In the genomic region with DNA sequence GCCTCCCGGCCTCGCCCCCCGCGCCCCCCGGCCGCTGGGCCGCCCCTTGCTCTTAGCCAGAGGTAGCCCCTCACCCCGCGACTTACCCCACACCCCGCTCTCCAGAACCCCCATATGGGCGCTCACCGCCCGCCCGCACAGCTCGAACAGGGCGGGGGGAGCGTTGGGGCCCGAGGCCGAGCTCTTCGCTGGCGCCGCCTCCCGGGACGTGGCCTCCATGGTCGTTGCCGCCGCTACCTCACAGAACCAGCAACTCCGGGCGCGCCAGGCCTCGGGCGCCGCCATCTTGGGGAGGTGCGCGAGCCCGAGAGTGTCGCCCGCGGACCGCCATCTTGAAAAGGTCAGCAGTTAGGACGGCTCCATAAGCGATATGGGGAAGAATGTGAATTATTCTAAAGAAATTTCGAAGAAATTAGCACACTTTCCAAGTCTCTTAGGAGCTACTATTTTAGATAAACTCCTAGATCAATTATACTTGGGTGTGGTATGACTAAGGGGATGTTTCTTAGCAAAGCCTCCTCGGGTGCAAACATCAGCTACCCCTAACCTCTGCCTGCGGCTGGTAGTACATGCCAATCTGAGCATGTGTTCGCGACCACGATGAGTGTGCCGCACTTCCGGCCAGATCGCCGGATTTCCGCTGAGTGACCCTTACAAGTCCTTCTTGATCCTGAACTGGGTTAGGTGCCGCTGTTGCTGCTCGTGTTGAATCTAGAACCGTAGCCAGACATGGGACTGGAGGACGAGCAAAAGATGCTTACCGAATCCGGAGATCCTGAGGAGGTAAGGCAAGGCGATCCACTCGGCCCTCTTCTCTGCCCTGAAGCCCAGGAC, we compare ENCODE assay signal across 1 cellular context.
TF ChIP-seq lines count a peak whose summit lies in the region.

A gene with protein sequence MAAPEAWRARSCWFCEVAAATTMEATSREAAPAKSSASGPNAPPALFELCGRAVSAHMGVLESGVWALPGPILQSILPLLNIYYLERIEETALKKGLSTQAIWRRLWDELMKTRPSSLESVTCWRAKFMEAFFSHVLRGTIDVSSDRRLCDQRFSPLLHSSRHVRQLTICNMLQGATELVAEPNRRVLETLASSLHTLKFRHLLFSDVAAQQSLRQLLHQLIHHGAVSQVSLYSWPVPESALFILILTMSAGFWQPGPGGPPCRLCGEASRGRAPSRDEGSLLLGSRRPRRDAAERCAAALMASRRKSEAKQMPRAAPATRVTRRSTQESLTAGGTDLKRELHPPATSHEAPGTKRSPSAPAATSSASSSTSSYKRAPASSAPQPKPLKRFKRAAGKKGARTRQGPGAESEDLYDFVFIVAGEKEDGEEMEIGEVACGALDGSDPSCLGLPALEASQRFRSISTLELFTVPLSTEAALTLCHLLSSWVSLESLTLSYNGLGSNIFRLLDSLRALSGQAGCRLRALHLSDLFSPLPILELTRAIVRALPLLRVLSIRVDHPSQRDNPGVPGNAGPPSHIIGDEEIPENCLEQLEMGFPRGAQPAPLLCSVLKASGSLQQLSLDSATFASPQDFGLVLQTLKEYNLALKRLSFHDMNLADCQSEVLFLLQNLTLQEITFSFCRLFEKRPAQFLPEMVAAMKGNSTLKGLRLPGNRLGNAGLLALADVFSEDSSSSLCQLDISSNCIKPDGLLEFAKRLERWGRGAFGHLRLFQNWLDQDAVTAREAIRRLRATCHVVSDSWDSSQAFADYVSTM (minus strand): TSS at position 579 of the 834 bp plus-strand sequence. CDS start 294 bp downstream, at position 285.
A gene (plus strand): TSS at position 661 of the 834 bp plus-strand sequence. CDS start 69 bp downstream, at position 730.

TF ChIP-seq in IMR-90, 13 proteins besides CTCF, POLR2A, EP300 and RAD21 (continued from another document):
- TF ChIP-seq, protein P1, sequence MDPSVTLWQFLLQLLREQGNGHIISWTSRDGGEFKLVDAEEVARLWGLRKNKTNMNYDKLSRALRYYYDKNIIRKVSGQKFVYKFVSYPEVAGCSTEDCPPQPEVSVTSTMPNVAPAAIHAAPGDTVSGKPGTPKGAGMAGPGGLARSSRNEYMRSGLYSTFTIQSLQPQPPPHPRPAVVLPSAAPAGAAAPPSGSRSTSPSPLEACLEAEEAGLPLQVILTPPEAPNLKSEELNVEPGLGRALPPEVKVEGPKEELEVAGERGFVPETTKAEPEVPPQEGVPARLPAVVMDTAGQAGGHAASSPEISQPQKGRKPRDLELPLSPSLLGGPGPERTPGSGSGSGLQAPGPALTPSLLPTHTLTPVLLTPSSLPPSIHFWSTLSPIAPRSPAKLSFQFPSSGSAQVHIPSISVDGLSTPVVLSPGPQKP (IDR thresholded peaks at IDR 0.05; ENCODE audit: borderline replicate concordance, low read depth, low read length): no peak
TF ChIP-seq in IMR-90: peak in this region for 5.
